1 cellular context compared by ENCODE assay signal in the genomic region with DNA sequence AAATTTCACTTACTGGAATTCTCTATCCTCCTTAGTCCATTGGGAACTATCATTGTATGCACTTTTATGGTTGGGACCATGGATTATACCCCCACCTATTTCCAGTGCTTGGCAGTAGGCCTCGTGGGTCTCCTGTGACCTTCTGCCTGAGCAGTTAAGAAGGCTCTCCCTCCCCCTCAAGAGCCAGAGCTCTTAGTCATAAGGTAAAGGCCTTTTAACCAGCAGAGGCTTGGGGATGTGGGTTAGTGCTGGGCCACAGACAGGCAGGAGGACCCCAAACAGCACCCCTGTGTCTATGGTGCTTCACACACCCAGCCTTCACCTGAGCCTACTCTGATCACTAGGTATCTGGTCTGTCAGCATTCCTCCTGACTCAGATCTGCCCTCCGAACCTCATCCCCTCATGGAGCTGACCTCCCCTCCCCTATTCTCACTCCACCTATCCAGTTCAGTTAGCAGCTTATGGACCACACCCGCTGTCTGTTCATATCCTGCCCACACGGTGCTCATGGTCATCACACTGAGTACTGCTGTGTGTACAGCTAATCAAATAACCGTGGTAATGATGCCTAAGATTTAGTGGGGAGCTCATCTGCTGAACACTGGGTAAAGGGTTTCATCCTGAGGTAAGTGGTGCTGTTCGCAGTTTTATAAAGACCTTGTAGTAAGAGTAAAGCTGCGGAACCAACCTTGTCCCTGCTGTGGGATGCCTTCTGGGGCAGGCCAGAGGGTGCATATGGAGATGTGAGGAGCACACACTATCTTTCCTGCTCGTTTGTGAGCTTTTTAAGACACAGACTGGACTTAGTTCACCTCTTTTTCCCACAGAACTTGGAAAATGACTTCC.
TF ChIP-seq lines count a peak whose summit lies in the region.

No MANE protein-coding gene starts in this region.

TF ChIP-seq in K562, 482 proteins besides CTCF, POLR2A, EP300 and RAD21:
- TF ChIP-seq ZBTB7A (IDR thresholded peaks at IDR 0.05; ENCODE audit: borderline replicate concordance, control insufficient read depth, low read depth, low read length): peak; percentile 53; the same call in 1 of the 2 replicates
- TF ChIP-seq HOXB6 (CRISPR knock-in tag; IDR thresholded peaks at IDR 0.05; ENCODE audit: borderline replicate concordance): no peak
- TF ChIP-seq USF1 (CRISPR knock-in tag; IDR thresholded peaks at IDR 0.05): peak; percentile 21; the same call in 1 of the 2 replicates
- TF ChIP-seq, protein P1, sequence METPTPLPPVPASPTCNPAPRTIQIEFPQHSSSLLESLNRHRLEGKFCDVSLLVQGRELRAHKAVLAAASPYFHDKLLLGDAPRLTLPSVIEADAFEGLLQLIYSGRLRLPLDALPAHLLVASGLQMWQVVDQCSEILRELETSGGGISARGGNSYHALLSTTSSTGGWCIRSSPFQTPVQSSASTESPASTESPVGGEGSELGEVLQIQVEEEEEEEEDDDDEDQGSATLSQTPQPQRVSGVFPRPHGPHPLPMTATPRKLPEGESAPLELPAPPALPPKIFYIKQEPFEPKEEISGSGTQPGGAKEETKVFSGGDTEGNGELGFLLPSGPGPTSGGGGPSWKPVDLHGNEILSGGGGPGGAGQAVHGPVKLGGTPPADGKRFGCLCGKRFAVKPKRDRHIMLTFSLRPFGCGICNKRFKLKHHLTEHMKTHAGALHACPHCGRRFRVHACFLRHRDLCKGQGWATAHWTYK (CRISPR knock-in tag; IDR thresholded peaks at IDR 0.05): no peak
- TF ChIP-seq, protein P2, sequence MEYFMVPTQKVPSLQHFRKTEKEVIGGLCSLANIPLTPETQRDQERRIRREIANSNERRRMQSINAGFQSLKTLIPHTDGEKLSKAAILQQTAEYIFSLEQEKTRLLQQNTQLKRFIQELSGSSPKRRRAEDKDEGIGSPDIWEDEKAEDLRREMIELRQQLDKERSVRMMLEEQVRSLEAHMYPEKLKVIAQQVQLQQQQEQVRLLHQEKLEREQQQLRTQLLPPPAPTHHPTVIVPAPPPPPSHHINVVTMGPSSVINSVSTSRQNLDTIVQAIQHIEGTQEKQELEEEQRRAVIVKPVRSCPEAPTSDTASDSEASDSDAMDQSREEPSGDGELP (CRISPR knock-in tag; IDR thresholded peaks at IDR 0.05; ENCODE audit: borderline replicate concordance): peak; percentile 43; the same call in 1 of the 2 replicates
- peak in 1 of 2 experiments; percentile 41; a peak in 1 of 4 replicates for TF ChIP-seq FOXA3 (CRISPR knock-in tag; conservative IDR thresholded peaks at IDR 0.05 in 1 of 2, IDR thresholded peaks at IDR 0.05 in 1 of 2)
- TF ChIP-seq HMBOX1 (IDR thresholded peaks at IDR 0.05): peak; percentile 57
- 0 out of 2 replicates have a peak, but pooled peaks have one; percentile 33 for TF ChIP-seq JUND (IDR thresholded peaks at IDR 0.05; ENCODE audit: borderline replicate concordance, low read depth, low read length)
- no peak for TF ChIP-seq JUND (tag; IDR thresholded peaks at IDR 0.05; ENCODE audit: borderline replicate concordance, low read depth, low read length)
- peak; percentile 38; the same call in 1 of the 2 replicates for TF ChIP-seq FOSL1 (tag; conservative IDR thresholded peaks at IDR 0.05)
- no peak for TF ChIP-seq CBFA2T3 (IDR thresholded peaks at IDR 0.05)
- TF ChIP-seq, protein P3, sequence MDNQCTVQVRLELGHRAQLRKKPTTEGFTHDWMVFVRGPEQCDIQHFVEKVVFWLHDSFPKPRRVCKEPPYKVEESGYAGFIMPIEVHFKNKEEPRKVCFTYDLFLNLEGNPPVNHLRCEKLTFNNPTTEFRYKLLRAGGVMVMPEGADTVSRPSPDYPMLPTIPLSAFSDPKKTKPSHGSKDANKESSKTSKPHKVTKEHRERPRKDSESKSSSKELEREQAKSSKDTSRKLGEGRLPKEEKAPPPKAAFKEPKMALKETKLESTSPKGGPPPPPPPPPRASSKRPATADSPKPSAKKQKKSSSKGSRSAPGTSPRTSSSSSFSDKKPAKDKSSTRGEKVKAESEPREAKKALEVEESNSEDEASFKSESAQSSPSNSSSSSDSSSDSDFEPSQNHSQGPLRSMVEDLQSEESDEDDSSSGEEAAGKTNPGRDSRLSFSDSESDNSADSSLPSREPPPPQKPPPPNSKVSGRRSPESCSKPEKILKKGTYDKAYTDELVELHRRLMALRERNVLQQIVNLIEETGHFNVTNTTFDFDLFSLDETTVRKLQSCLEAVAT (IDR thresholded peaks at IDR 0.05): peak in 1 of 2 experiments; percentile 16; a peak in 1 of 4 replicates
- TF ChIP-seq TAL1 (IDR thresholded peaks at IDR 0.05): 0 out of 2 replicates have a peak, but pooled peaks have one; percentile 10
- 0 out of 2 replicates have a peak, but pooled peaks have one; percentile 21 for TF ChIP-seq CGGBP1 (CRISPR knock-in tag; IDR thresholded peaks at IDR 0.05)
- TF ChIP-seq, protein P4, sequence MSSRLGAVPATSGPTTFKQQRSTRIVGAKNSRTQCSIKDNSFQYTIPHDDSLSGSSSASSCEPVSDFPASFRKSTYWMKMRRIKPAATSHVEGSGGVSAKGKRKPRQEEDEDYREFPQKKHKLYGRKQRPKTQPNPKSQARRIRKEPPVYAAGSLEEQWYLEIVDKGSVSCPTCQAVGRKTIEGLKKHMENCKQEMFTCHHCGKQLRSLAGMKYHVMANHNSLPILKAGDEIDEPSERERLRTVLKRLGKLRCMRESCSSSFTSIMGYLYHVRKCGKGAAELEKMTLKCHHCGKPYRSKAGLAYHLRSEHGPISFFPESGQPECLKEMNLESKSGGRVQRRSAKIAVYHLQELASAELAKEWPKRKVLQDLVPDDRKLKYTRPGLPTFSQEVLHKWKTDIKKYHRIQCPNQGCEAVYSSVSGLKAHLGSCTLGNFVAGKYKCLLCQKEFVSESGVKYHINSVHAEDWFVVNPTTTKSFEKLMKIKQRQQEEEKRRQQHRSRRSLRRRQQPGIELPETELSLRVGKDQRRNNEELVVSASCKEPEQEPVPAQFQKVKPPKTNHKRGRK (tag; IDR thresholded peaks at IDR 0.05): peak; percentile 75
